In genomic region chr4:126306152-126306869, GRCh38 we compare ENCODE assay signal across 23 cellular contexts.
DNase-seq lines count a peak whose midpoint lies in the region; ATAC-seq and TF ChIP-seq lines count a peak whose summit lies in the region.
"Had no signal": no experiment of that assay in that cellular context is flagged by ENCODE, and none has a peak within 500 bp of the region (broad histone marks: within the 10 kb centered on the region; RNA-seq: fewer than 3 reads in every experiment).

No MANE protein-coding gene starts in this region.

- WGBS in aorta, 2 donors, result 31 to 39% methylated on average over 5 of the region's 5 CpGs
- 74% methylated on average over 5 of the region's 5 CpGs for WGBS in prostate gland

- no peaks in the 10 kb centered on the region for H3K36me3 ChIP-seq in adipocyte (ENCODE audit: control insufficient read depth, insufficient read depth, low read length, severe bottlenecking)
- H3K36me3 ChIP-seq in aorta (ENCODE audit: control insufficient read depth in 1 of 2, insufficient read depth in 2 of 2, low read length in 1 of 2), result no peaks in the 10 kb centered on the region
- no peaks in the 10 kb centered on the region for H3K36me3 ChIP-seq in prostate gland
- H3K36me3 ChIP-seq: upper lobe of left lung had no signal

- H3K27ac ChIP-seq in aorta (ENCODE audit: low read depth in 1 of 2, low read length in 2 of 2) (no peak overlapping the region), prostate gland (no peak overlapping the region)
- H3K27ac ChIP-seq: hepatocyte, RWPE1, upper lobe of left lung had no signal

- peak; percentile 93 for ATAC-seq in aorta (ENCODE audit: low FRiP score)
- no peak for ATAC-seq in omental fat pad (ENCODE audit: low FRiP score)

- H3K27me3 ChIP-seq in adipocyte (replicated peaks; ENCODE audit: control insufficient read depth, insufficient read depth, low read length), result no peaks in the 10 kb centered on the region
- no peaks in the 10 kb centered on the region for H3K27me3 ChIP-seq in aorta (ENCODE audit: control insufficient read depth in 1 of 2, insufficient read depth in 2 of 2, low read length in 1 of 2)
- no peaks in the 10 kb centered on the region for H3K27me3 ChIP-seq in prostate gland (replicated peaks; ENCODE audit: insufficient read depth)
- H3K27me3 ChIP-seq: hepatocyte, upper lobe of left lung had no signal

- DNase-seq in adipocyte (ENCODE audit: low read depth) (peak; percentile 17), fibroblast of villous mesenchyme (ENCODE audit: low read depth) (peak; percentile 25), myocyte (ENCODE audit: low read depth) (peak; percentile 18), aorta (peak in 1 of 2 donors; percentile 48), COLO668 (lab: John Stamatoyannopoulos, UW; ENCODE audit: unreplicated experiment) (no peak), prostate gland (ENCODE audit: low spot score) (no peak), omental fat pad (ENCODE audit: low spot score) (no peak)
- DNase-seq: activated CD4-positive, alpha-beta memory T cell treated with anti-CD3 and anti-CD28 coated beads for 36 hours; activated CD4-positive, CD25-positive, alpha-beta regulatory T cell; activated naive CD4-positive, alpha-beta T cell treated with anti-CD3 and anti-CD28 coated beads for 36 hours; activated T-cell treated with anti-CD3 and anti-CD28 coated beads for 4 hours; anterior cingulate cortex; cerebellar nuclear complex; COR-L47; DMS79 treated with DMSO at 0.1 percent for 48 hours; effector CD8-positive, alpha-beta T cell; NCI-H1436 treated with DMSO at 0.1 percent for 48 hours; NCI-H510A treated with DMSO at 0.1 percent for 48 hours; occipital lobe; upper lobe of left lung had no signal

- peak overlapping the region; percentile 67 for H3K9ac ChIP-seq in adipocyte (ENCODE audit: low read length)

- H3K9me3 ChIP-seq in adipocyte (ENCODE audit: control insufficient read depth, low read length) (no peaks in the 10 kb centered on the region), aorta (ENCODE audit: control insufficient read depth, low read length) (no peaks in the 10 kb centered on the region), prostate gland (no peaks in the 10 kb centered on the region)
- H3K9me3 ChIP-seq: upper lobe of left lung had no signal

- peak overlapping the region; percentile 42 for H3K4me3 ChIP-seq in adipocyte (ENCODE audit: low read length)
- no peak overlapping the region for H3K4me3 ChIP-seq in fibroblast of villous mesenchyme (ENCODE audit: low read depth, low read length)
- H3K4me3 ChIP-seq in aorta (ENCODE audit: low read length in 2 of 2), result no peak overlapping the region
- H3K4me3 ChIP-seq in prostate gland, result no peak overlapping the region
- H3K4me3 ChIP-seq: hepatocyte, lung, upper lobe of left lung had no signal

- TF ChIP-seq POLR2A in prostate gland (IDR thresholded peaks at IDR 0.05), result no peak

- TF ChIP-seq CTCF in fibroblast of villous mesenchyme (IDR thresholded peaks at IDR 0.05; ENCODE audit: insufficient read depth, low read depth, low read length) (no peak), prostate gland (IDR thresholded peaks at IDR 0.05) (no peak), omental fat pad (IDR thresholded peaks at IDR 0.05) (no peak)

- H3K4me1 ChIP-seq in adipocyte (ENCODE audit: control insufficient read depth, insufficient read depth, low read length) (peaks cover 43% of the 10 kb centered on the region), aorta (ENCODE audit: control insufficient read depth in 1 of 2, insufficient read depth in 2 of 2, low read length in 2 of 2) (peaks cover 0 to 3% of the 10 kb centered on the region in 2 donors), prostate gland (replicated peaks) (no peaks in the 10 kb centered on the region)
- H3K4me1 ChIP-seq: upper lobe of left lung had no signal

- intact Hi-C loops in aorta (cut with DNase I), result loop anchor here in 1 of 2 donors (5.0 kb wide), 1 partner anchor 41 kb away; no protein-coding TSS in a partner anchor
- intact Hi-C loops in prostate gland (cut with DNase I), result no loop called here

Comparison
In these comparisons a context has a peak if more than half of its experiments do, and no peak if none do; other contexts are left out.
1. DNase-seq: peak in adipocyte (single experiment), fibroblast of villous mesenchyme (single experiment) and myocyte (single experiment); none in COLO668 (single experiment), prostate gland (single experiment) and omental fat pad (single experiment).